Comparison of ENCODE assay signal across 1 cellular context in genomic region chr9:135028956-135029355, GRCh38.
TF ChIP-seq lines count a peak whose summit lies in the region.

No MANE protein-coding gene starts in this region.

TF ChIP-seq in HCT116, 20 proteins besides CTCF, POLR2A, EP300 and RAD21 (continued from another document):
- TF ChIP-seq ZNF274 (IDR thresholded peaks at IDR 0.05; ENCODE audit: low read depth, low read length) (no peak), JUND (IDR thresholded peaks at IDR 0.05) (no peak), TCF7L2 (IDR thresholded peaks at IDR 0.05; ENCODE audit: borderline replicate concordance, extremely low read depth, insufficient read depth, insufficient read length) (no peak)
